In genomic region chr7:12222889-12223579, GRCh38 we compare ENCODE assay signal across 10 cellular contexts. TPM values are rescaled to one million over a fixed set of nuclear protein-coding genes. Genes with fewer than 3 reads are reported as not detected.
DNase-seq lines count a peak whose midpoint lies in the region; ATAC-seq, FAIRE-seq and TF ChIP-seq lines count a peak whose summit lies in the region.
"Had no signal": no experiment of that assay in that cellular context is flagged by ENCODE, and none has a peak within 500 bp of the region (broad histone marks: within the 10 kb centered on the region; RNA-seq: fewer than 3 reads in every experiment).

No MANE protein-coding gene starts in this region.

- H3K4ac ChIP-seq in mesendoderm (ENCODE audit: low read depth, low read length): no peak overlapping the region

- no peak overlapping the region for H3K23ac ChIP-seq in mesendoderm (ENCODE audit: low read length)

- H3K36me3 ChIP-seq in WERI-Rb-1: no peaks in the 10 kb centered on the region; the same call in 1 of the 2 replicates
- H3K36me3 ChIP-seq in mesendoderm (ENCODE audit: control insufficient read depth, insufficient read depth, low read length): no peaks in the 10 kb centered on the region

- FAIRE-seq in GM18507 (lab: Jason Lieb, UNC): peak; percentile 80

- no peaks in the 10 kb centered on the region for H3K9me3 ChIP-seq in WERI-Rb-1 (ENCODE audit: severe bottlenecking)

- no peaks in the 10 kb centered on the region for H3K79me1 ChIP-seq in mesendoderm (ENCODE audit: low read length)

- no peak overlapping the region for H3K9ac ChIP-seq in mesendoderm (ENCODE audit: low read length)

- no peak overlapping the region for H3K4me2 ChIP-seq in mesendoderm (ENCODE audit: low read length)

- H3K4me1 ChIP-seq in mesendoderm (ENCODE audit: control insufficient read depth, low read depth, low read length): no peaks in the 10 kb centered on the region

- TF ChIP-seq CTCF in WERI-Rb-1 (IDR thresholded peaks at IDR 0.05; ENCODE audit: low read depth, low read length) (no peak), endothelial cell (IDR thresholded peaks at IDR 0.05; ENCODE audit: unreplicated experiment) (no peak)

- no peak for DNase-seq in GM18507 (ENCODE audit: extremely low spot score, insufficient read length, low read depth)
- DNase-seq in activated naive CD8-positive, alpha-beta T cell treated with anti-CD3 and anti-CD28 coated beads for 36 hours: no peak
- no peak for DNase-seq in OCI-M2 (lab: John Stamatoyannopoulos, UW; ENCODE audit: unreplicated experiment)
- no peak for DNase-seq in WERI-Rb-1
- no peak for DNase-seq in endothelial cell (ENCODE audit: low spot score)
- DNase-seq in mesendoderm: no peak
- DNase-seq: NCI-H446 treated with DMSO at 0.1 percent for 48 hours had no signal

- H3K27ac Mint-ChIP-seq in activated naive CD8-positive, alpha-beta T cell treated with anti-CD3 and anti-CD28 coated beads for 36 hours: peak overlapping the region; percentile 88
- H3K27ac Mint-ChIP-seq in endothelial cell (ENCODE audit: unreplicated experiment): no peak overlapping the region

- H3K18ac ChIP-seq in mesendoderm (ENCODE audit: low read length): no peak overlapping the region

- H4K5ac ChIP-seq in mesendoderm (ENCODE audit: low read length): no peak overlapping the region

- H3K56ac ChIP-seq in mesendoderm (ENCODE audit: low read length): no peak overlapping the region

- H4K8ac ChIP-seq in mesendoderm (ENCODE audit: low read depth, low read length): no peak overlapping the region

- peak; percentile 85 for ATAC-seq in GM21526 (IDR thresholded peaks at IDR 0.05; ENCODE audit: low FRiP score, unreplicated experiment)
- peak; percentile 90 for ATAC-seq in HG03460 (IDR thresholded peaks at IDR 0.05; ENCODE audit: unreplicated experiment)

- H3K27ac ChIP-seq in WERI-Rb-1: no peak overlapping the region
- no peak overlapping the region for H3K27ac ChIP-seq in mesendoderm (ENCODE audit: low read depth, low read length)
- H3K27ac ChIP-seq: epithelial cell of prostate had no signal

- H2BK5ac ChIP-seq in mesendoderm (ENCODE audit: low read length): no peak overlapping the region

- no peak overlapping the region for H2BK120ac ChIP-seq in mesendoderm (ENCODE audit: low read depth, low read length)

- H3K27me3 ChIP-seq in WERI-Rb-1 (ENCODE audit: insufficient read depth, low read depth, severe bottlenecking) (no peaks in the 10 kb centered on the region), mesendoderm (ENCODE audit: insufficient read depth, low read length, poor library complexity) (no peaks in the 10 kb centered on the region)

- H2AK5ac ChIP-seq in mesendoderm (ENCODE audit: low read length): no peak overlapping the region

- H3K4me3 Mint-ChIP-seq in activated naive CD8-positive, alpha-beta T cell treated with anti-CD3 and anti-CD28 coated beads for 36 hours: peak overlapping the region; percentile 18
- no peak overlapping the region for H3K4me3 Mint-ChIP-seq in endothelial cell (ENCODE audit: unreplicated experiment)

- WGBS in mesendoderm (ENCODE audit: extremely low coverage, insufficient coverage, low lambda C conversion rate): 100% methylated on average over 1 of the region's 1 CpG

- no peak overlapping the region for H2BK15ac ChIP-seq in mesendoderm (replicated peaks; ENCODE audit: low read depth)

- H3K4me3 ChIP-seq in WERI-Rb-1 (ENCODE audit: low read depth, low read length) (no peak overlapping the region), mesendoderm (ENCODE audit: low read length) (no peak overlapping the region)

- H3K36me3 Mint-ChIP-seq in activated naive CD8-positive, alpha-beta T cell treated with anti-CD3 and anti-CD28 coated beads for 36 hours: peaks cover 73% of the 10 kb centered on the region
- peaks cover 25% of the 10 kb centered on the region for H3K36me3 Mint-ChIP-seq in endothelial cell (ENCODE audit: low read depth, unreplicated experiment)

- no peaks in the 10 kb centered on the region for H3K27me3 Mint-ChIP-seq in activated naive CD8-positive, alpha-beta T cell treated with anti-CD3 and anti-CD28 coated beads for 36 hours
- no peaks in the 10 kb centered on the region for H3K27me3 Mint-ChIP-seq in endothelial cell (ENCODE audit: unreplicated experiment)

- H3K4me1 Mint-ChIP-seq in activated naive CD8-positive, alpha-beta T cell treated with anti-CD3 and anti-CD28 coated beads for 36 hours: peaks cover 38% of the 10 kb centered on the region
- peaks cover 8% of the 10 kb centered on the region for H3K4me1 Mint-ChIP-seq in endothelial cell (ENCODE audit: unreplicated experiment)

- H3K9me3 Mint-ChIP-seq in activated naive CD8-positive, alpha-beta T cell treated with anti-CD3 and anti-CD28 coated beads for 36 hours: peaks cover 9% of the 10 kb centered on the region
- no peaks in the 10 kb centered on the region for H3K9me3 Mint-ChIP-seq in endothelial cell (ENCODE audit: unreplicated experiment)

- H3K79me2 ChIP-seq in mesendoderm (ENCODE audit: control insufficient read depth, insufficient read depth, low read length): no peaks in the 10 kb centered on the region

RNA-seq across cellular contexts. Expression of gene TMEM106B, which starts 11.9 kb away (rescaled TPM):
- total RNA-seq in activated naive CD8-positive, alpha-beta T cell treated with anti-CD3 and anti-CD28 coated beads for 36 hours: 10 to 100 TPM; 27.7 to 28.8 TPM
- total RNA-seq in endothelial cell (ENCODE audit: unreplicated experiment): 23.2 TPM
- 21.7 TPM for polyA plus RNA-seq in mesendoderm (2013, experiment 1 of 2)
- polyA plus RNA-seq in mesendoderm (2013, experiment 2 of 2): 22.7 TPM
